Comparison of ENCODE assay signal across 9 cellular contexts in genomic region chr5:95843733-95844223, GRCh38. TPM values are rescaled to one million over a fixed set of nuclear protein-coding genes. Genes with fewer than 3 reads are reported as not detected.
A peak's percentile ranks its signal among the peaks of the same experiment; 100 is the strongest.
DNase-seq lines count a peak whose midpoint lies in the region; ATAC-seq and TF ChIP-seq lines count a peak whose summit lies in the region.
"Had no signal": no experiment of that assay in that cellular context is flagged by ENCODE, and none has a peak within 500 bp of the region (broad histone marks: within the 10 kb centered on the region; RNA-seq: fewer than 3 reads in every experiment).

No MANE protein-coding gene starts in this region.

- H3K9ac ChIP-seq in IMR-90 (ENCODE audit: low read depth, low read length): no peak overlapping the region
- H3K9ac ChIP-seq in endodermal cell (ENCODE audit: extremely low read depth, low read length, poor library complexity, severe bottlenecking): no peak overlapping the region
- no peak overlapping the region for H3K9ac ChIP-seq in trophoblast cell (ENCODE audit: low read length)

- no peak for TF ChIP-seq RAD21 in IMR-90 (IDR thresholded peaks at IDR 0.05; ENCODE audit: low read length)

- no peak for ATAC-seq in IMR-90 (ENCODE audit: low read depth)
- ATAC-seq in GM19395 (IDR thresholded peaks at IDR 0.05; ENCODE audit: unreplicated experiment): no peak
- no peak for ATAC-seq in GM21576 (IDR thresholded peaks at IDR 0.05; ENCODE audit: unreplicated experiment)
- ATAC-seq in GM18520 (IDR thresholded peaks at IDR 0.05; ENCODE audit: unreplicated experiment): no peak

- peaks cover 2% of the 10 kb centered on the region for H3K79me2 ChIP-seq in trophoblast cell (ENCODE audit: control insufficient read depth, insufficient read depth, low read length, poor library complexity)

- no peak overlapping the region for H3K4me3 ChIP-seq in IMR-90 (ENCODE audit: insufficient read depth, low read depth, low read length)
- no peak overlapping the region for H3K4me3 ChIP-seq in endodermal cell (ENCODE audit: low read length)
- H3K4me3 ChIP-seq in trophoblast cell (ENCODE audit: low read depth, low read length): no peak overlapping the region

- H2BK15ac ChIP-seq in IMR-90 (ENCODE audit: low read depth, low read length): peak overlapping the region; percentile 85; the same call in 1 of the 3 replicates

- H2AFZ ChIP-seq in IMR-90 (replicated peaks; ENCODE audit: low read length, poor library complexity): no peak overlapping the region
- no peak overlapping the region for H2AFZ ChIP-seq in trophoblast cell (ENCODE audit: insufficient read depth, low read length, poor library complexity)

- no peak overlapping the region for H4K5ac ChIP-seq in IMR-90 (ENCODE audit: low read depth, low read length)

- H2BK120ac ChIP-seq in IMR-90 (ENCODE audit: low read depth, low read length) (peak overlapping the region; percentile 88; the same call in 1 of the 2 replicates), trophoblast cell (ENCODE audit: insufficient read depth, low read length, poor library complexity) (no peak overlapping the region)

- H4K12ac ChIP-seq in trophoblast cell (ENCODE audit: low read depth, low read length): no peak overlapping the region

- no peak overlapping the region; the same call in 1 of the 2 replicates for H3K18ac ChIP-seq in IMR-90 (ENCODE audit: low read depth, low read length)
- H3K18ac ChIP-seq in trophoblast cell (ENCODE audit: low read length): no peak overlapping the region

- no peak overlapping the region for H3K4me3 Mint-ChIP-seq in endodermal cell
- no peak overlapping the region for H3K4me3 Mint-ChIP-seq in activated T-helper 2 cell treated with anti-CD3 and anti-CD28 coated beads, Interferon-gamma antibody, Interleukin-2, Interleukin-4, amounts not matched to agents 10 μg/mL and 5 μg/mL and 100 μg/mL, durations not matched to agents 14 hours and 24 hours and 36 hours (ENCODE audit: low read depth)
- H3K4me3 Mint-ChIP-seq: brain had no signal

- H3K4me2 ChIP-seq in IMR-90 (ENCODE audit: low read depth, low read length): no peak overlapping the region
- H3K4me2 ChIP-seq in trophoblast cell (ENCODE audit: low read length): no peak overlapping the region

- intact Hi-C loops in IMR-90 (cut with micrococcal nuclease): no loop called here
- intact Hi-C loops in activated T-helper 2 cell treated with anti-CD3 and anti-CD28 coated beads, Interferon-gamma antibody, Interleukin-2, Interleukin-4, amounts not matched to agents 10 μg/mL and 5 μg/mL and 100 μg/mL, durations not matched to agents 14 hours and 24 hours and 36 hours (cut with micrococcal nuclease): loop anchor here (1.0 to 5.0 kb wide), 7 partner anchors 8 to 199 kb away; partner anchors contain the start of gene GLRX

- H4K91ac ChIP-seq in IMR-90 (ENCODE audit: insufficient read depth, low read depth, low read length) (peak overlapping the region; percentile 75; the same call in 1 of the 2 replicates), trophoblast cell (ENCODE audit: low read depth, low read length) (no peak overlapping the region)

- H3K56ac ChIP-seq in IMR-90 (ENCODE audit: extremely low read depth, insufficient read depth, low read length): no peak overlapping the region

- peak overlapping the region; percentile 83 for H2BK20ac ChIP-seq in IMR-90 (ENCODE audit: low read depth, low read length)

- H3K36me3 ChIP-seq in IMR-90 (ENCODE audit: control insufficient read depth, insufficient read depth, low read length) (no peaks in the 10 kb centered on the region), endodermal cell (ENCODE audit: control insufficient read depth, insufficient read depth, low read length) (no peaks in the 10 kb centered on the region), trophoblast cell (ENCODE audit: control insufficient read depth in 1 of 2, insufficient read depth in 2 of 2, low read length in 2 of 2) (no peaks in the 10 kb centered on the region)

- H2AK5ac ChIP-seq in IMR-90 (ENCODE audit: low read depth, low read length) (peak overlapping the region; percentile 78; the same call in 1 of the 2 replicates), trophoblast cell (ENCODE audit: low read length) (no peak overlapping the region)

- H3K27ac ChIP-seq in IMR-90 (ENCODE audit: insufficient read depth, low read length) (no peak overlapping the region), endodermal cell (ENCODE audit: low read depth, low read length) (no peak overlapping the region), trophoblast cell (ENCODE audit: low read depth, low read length) (no peak overlapping the region)

- H3K9me1 ChIP-seq in IMR-90 (ENCODE audit: insufficient read depth, low read length): peaks cover 6% of the 10 kb centered on the region; the same call in 1 of the 2 replicates

- H3K79me1 ChIP-seq in IMR-90 (ENCODE audit: low read depth in 1 of 2, low read length in 2 of 2): no peaks in the 10 kb centered on the region
- H3K79me1 ChIP-seq in trophoblast cell (ENCODE audit: low read length): peaks cover 6% of the 10 kb centered on the region

- DNase-seq in CD1c-positive myeloid dendritic cell (ENCODE audit: extremely low spot score): peak; percentile 44
- DNase-seq in IMR-90: no peak
- peak; percentile 26 for DNase-seq in endodermal cell
- peak; percentile 60 to 69 for DNase-seq in trophoblast cell
- DNase-seq in activated T-helper 2 cell treated with anti-CD3 and anti-CD28 coated beads, Interferon-gamma antibody, Interleukin-2, Interleukin-4, amounts not matched to agents 10 μg/mL and 5 μg/mL and 100 μg/mL, durations not matched to agents 14 hours and 24 hours and 36 hours (ENCODE audit: low spot score): no peak

- CTCF ChIA-PET in IMR-90 (lab: Yijun Ruan, JAX): interaction anchor here (0.8 to 1.3 kb wide), 3 partner anchors 63 to 72 kb away, joined by 3 to 8 read pairs (median 3); no protein-coding TSS in a partner anchor

- no peaks in the 10 kb centered on the region for H4K20me1 ChIP-seq in IMR-90 (ENCODE audit: insufficient read depth, low read length)

- no CpG with 5 or more reads among the region's 3 CpGs for WGBS in IMR-90 (ENCODE audit: extremely low coverage in 2 of 2, insufficient read length in 1 of 2), 2 experiments
- WGBS in endodermal cell (ENCODE audit: insufficient coverage in 1 of 2, insufficient read length in 1 of 2), 2 experiments: 85% methylated on average over 3 of the region's 3 CpGs; no CpG with 5 or more reads in 1 of the 2 experiments
- no CpG with 5 or more reads among the region's 3 CpGs for WGBS in trophoblast cell (ENCODE audit: extremely low coverage, insufficient coverage, insufficient read length)

- no TSS peak for BruUV-seq in IMR-90 (replicated peaks; lab: Mats Ljungman, UMichigan)

- peak overlapping the region; percentile 3 for H2AK9ac ChIP-seq in IMR-90 (replicated peaks; ENCODE audit: low read depth, low read length, poor library complexity)

- H2BK12ac ChIP-seq in trophoblast cell (ENCODE audit: low read length): no peak overlapping the region

- POLR2A ChIA-PET in IMR-90 (lab: Charles Lee; ENCODE audit: unreplicated experiment): interaction anchor here (0.5 to 1.9 kb wide), 4 partner anchors 18 to 106 kb away, joined by 4 to 15 read pairs (median 9); partner anchors contain the start of gene GLRX

- H3K27ac Mint-ChIP-seq in endodermal cell: no peak overlapping the region
- H3K27ac Mint-ChIP-seq in activated T-helper 2 cell treated with anti-CD3 and anti-CD28 coated beads, Interferon-gamma antibody, Interleukin-2, Interleukin-4, amounts not matched to agents 10 μg/mL and 5 μg/mL and 100 μg/mL, durations not matched to agents 14 hours and 24 hours and 36 hours: no peak overlapping the region

- TF ChIP-seq POLR2A in IMR-90 (IDR thresholded peaks at IDR 0.05; ENCODE audit: low read depth, low read length): no peak

- H3K14ac ChIP-seq in IMR-90 (replicated peaks; ENCODE audit: low read depth, low read length) (peak overlapping the region; percentile 72; the same call in 1 of the 2 replicates), trophoblast cell (ENCODE audit: low read length) (no peak overlapping the region)

- peaks cover 17% of the 10 kb centered on the region for H3K4me1 Mint-ChIP-seq in endodermal cell
- peaks cover 25% of the 10 kb centered on the region for H3K4me1 Mint-ChIP-seq in activated T-helper 2 cell treated with anti-CD3 and anti-CD28 coated beads, Interferon-gamma antibody, Interleukin-2, Interleukin-4, amounts not matched to agents 10 μg/mL and 5 μg/mL and 100 μg/mL, durations not matched to agents 14 hours and 24 hours and 36 hours (ENCODE audit: low read depth)
- H3K4me1 Mint-ChIP-seq: brain had no signal

- H3K27me3 ChIP-seq in IMR-90 (ENCODE audit: control insufficient read depth, insufficient read depth, low read length) (no peaks in the 10 kb centered on the region), endodermal cell (ENCODE audit: control insufficient read depth, insufficient read depth, low read length, poor library complexity, severe bottlenecking) (no peaks in the 10 kb centered on the region), trophoblast cell (ENCODE audit: insufficient read depth, low read length) (no peaks in the 10 kb centered on the region)

- H3K4me1 ChIP-seq in IMR-90 (ENCODE audit: control insufficient read depth, insufficient read depth, low read length) (peaks cover 13% of the 10 kb centered on the region), endodermal cell (ENCODE audit: control insufficient read depth, insufficient read depth, low read length) (no peaks in the 10 kb centered on the region), trophoblast cell (ENCODE audit: control insufficient read depth in 1 of 2, insufficient read depth in 2 of 2, low read length in 2 of 2) (peaks cover 7% of the 10 kb centered on the region in 2 experiments)

- TF ChIP-seq CTCF in IMR-90 (conservative IDR thresholded peaks at IDR 0.05; ENCODE audit: low read depth, low read length) (no peak), endodermal cell (conservative IDR thresholded peaks at IDR 0.05) (no peak)

- H3K9me3 Mint-ChIP-seq in endodermal cell: no peaks in the 10 kb centered on the region
- no peaks in the 10 kb centered on the region for H3K9me3 Mint-ChIP-seq in activated T-helper 2 cell treated with anti-CD3 and anti-CD28 coated beads, Interferon-gamma antibody, Interleukin-2, Interleukin-4, amounts not matched to agents 10 μg/mL and 5 μg/mL and 100 μg/mL, durations not matched to agents 14 hours and 24 hours and 36 hours

- in situ Hi-C loops in IMR-90 (cut with MboI; ENCODE audit: low sequenced_read_pairs): loop anchor here (10.0 kb wide), 2 partner anchors 179 to 289 kb away; partner anchors contain the start of genes ARSK and SKIC3

- H3K4ac ChIP-seq in IMR-90 (ENCODE audit: low read depth, low read length) (0 out of 2 replicates have a peak overlapping the region, but pooled peaks have one; percentile 94), trophoblast cell (ENCODE audit: low read depth, low read length) (no peak overlapping the region)

- H2BK5ac ChIP-seq in IMR-90 (ENCODE audit: low read depth, low read length, poor library complexity, severe bottlenecking): no peak overlapping the region
- no peak overlapping the region for H2BK5ac ChIP-seq in trophoblast cell (ENCODE audit: low read depth, low read length, poor library complexity)

- dilution Hi-C loops in IMR-90 (cut with HindIII; ENCODE audit: low sequenced_read_pairs, unreplicated experiment): no loop called here

- no peaks in the 10 kb centered on the region for H3K27me3 Mint-ChIP-seq in endodermal cell (ENCODE audit: insufficient read depth)
- peaks cover 4% of the 10 kb centered on the region for H3K27me3 Mint-ChIP-seq in activated T-helper 2 cell treated with anti-CD3 and anti-CD28 coated beads, Interferon-gamma antibody, Interleukin-2, Interleukin-4, amounts not matched to agents 10 μg/mL and 5 μg/mL and 100 μg/mL, durations not matched to agents 14 hours and 24 hours and 36 hours (ENCODE audit: low read depth)
- H3K27me3 Mint-ChIP-seq: brain had no signal

- H4K8ac ChIP-seq in IMR-90 (ENCODE audit: low read depth in 2 of 2, low read length in 2 of 2) (peak overlapping the region in 1 of 2 experiments; percentile 86; a peak in 3 of 4 replicates), trophoblast cell (ENCODE audit: low read depth, low read length) (no peak overlapping the region)

- no peaks in the 10 kb centered on the region for H3K36me3 Mint-ChIP-seq in endodermal cell (ENCODE audit: low read depth)
- H3K36me3 Mint-ChIP-seq in activated T-helper 2 cell treated with anti-CD3 and anti-CD28 coated beads, Interferon-gamma antibody, Interleukin-2, Interleukin-4, amounts not matched to agents 10 μg/mL and 5 μg/mL and 100 μg/mL, durations not matched to agents 14 hours and 24 hours and 36 hours (ENCODE audit: low read depth): no peaks in the 10 kb centered on the region
- H3K36me3 Mint-ChIP-seq: brain had no signal

- H3K23ac ChIP-seq in IMR-90 (ENCODE audit: low read depth, low read length) (no peak overlapping the region), trophoblast cell (ENCODE audit: low read length) (no peak overlapping the region)

- no peaks in the 10 kb centered on the region for H3K9me3 ChIP-seq in IMR-90 (ENCODE audit: control insufficient read depth, insufficient read depth, low read length)
- no peaks in the 10 kb centered on the region for H3K9me3 ChIP-seq in endodermal cell (ENCODE audit: control insufficient read depth, low read length)
- no peaks in the 10 kb centered on the region for H3K9me3 ChIP-seq in trophoblast cell (ENCODE audit: insufficient read depth, low read depth, low read length)

RNA-seq across cellular contexts. Expression of gene GLRX, which starts 21.3 kb away (rescaled TPM):
- total RNA-seq in IMR-90 (2012; rRNA removed) (142 and 145 TPM in 2 replicates), endodermal cell (10 to 100 TPM; 18.9 to 26.3 TPM)
- 193 and 277 TPM in 2 replicates for polyA plus RNA-seq in IMR-90 (2012; rRNA removed)
- polyA plus RNA-seq in IMR-90 (2012; cell fraction: cytosol; rRNA removed): 266 and 276 TPM in 2 replicates
- 92.8 and 245 TPM in 2 replicates for polyA plus RNA-seq in IMR-90 (2012; cell fraction: nucleus; rRNA removed; ENCODE audit: low replicate concordance)
- 33.6 TPM for polyA plus RNA-seq in endodermal cell (2013, experiment 1 of 2)
- 34.9 TPM for polyA plus RNA-seq in endodermal cell (2013, experiment 2 of 2)
- polyA plus RNA-seq in trophoblast cell (2013): 63.7 and 67.6 TPM in 2 replicates
- 14.9 and 18.5 TPM in 2 replicates for total RNA-seq in activated T-helper 2 cell treated with anti-CD3 and anti-CD28 coated beads, Interferon-gamma antibody, Interleukin-2, Interleukin-4, amounts not matched to agents 10 μg/mL and 5 μg/mL and 100 μg/mL, durations not matched to agents 14 hours and 24 hours and 36 hours

Comparison
In these comparisons a context has a peak if more than half of its experiments do, and no peak if none do; other contexts are left out.
1. DNase-seq: peak in CD1c-positive myeloid dendritic cell (single experiment), endodermal cell (single experiment) and trophoblast cell (2 of 2); none in IMR-90 (single experiment) and activated T-helper 2 cell treated with anti-CD3 and anti-CD28 coated beads, Interferon-gamma antibody, Interleukin-2, Interleukin-4, amounts not matched to agents 10 μg/mL and 5 μg/mL and 100 μg/mL, durations not matched to agents 14 hours and 24 hours and 36 hours (single experiment).